9 cellular contexts compared by ENCODE assay signal in genomic region chr17:36182176-36183000, GRCh38. TPM values are rescaled to one million over a fixed set of nuclear protein-coding genes. Genes with fewer than 3 reads are reported as not detected.
A peak's percentile ranks its signal among the peaks of the same experiment; 100 is the strongest.
DNase-seq lines count a peak whose midpoint lies in the region; ATAC-seq and TF ChIP-seq lines count a peak whose summit lies in the region.
"Had no signal": no experiment of that assay in that cellular context is flagged by ENCODE, and none has a peak within 500 bp of the region (broad histone marks: within the 10 kb centered on the region; RNA-seq: fewer than 3 reads in every experiment).

No MANE protein-coding gene starts in this region.

- H3K9me3 Mint-ChIP-seq in GM23338 = no peaks in the 10 kb centered on the region
- H3K9me3 Mint-ChIP-seq in immature natural killer cell = no peaks in the 10 kb centered on the region

- H4K20me1 ChIP-seq in GM23338 (replicated peaks; ENCODE audit: insufficient read depth) = no peaks in the 10 kb centered on the region

- in situ Hi-C loops in astrocyte of the cerebellum (cut with HindIII; ENCODE audit: low sequenced_read_pairs) = no loop called here

- peaks cover 30% of the 10 kb centered on the region for H3K27me3 Mint-ChIP-seq in GM23338 (ENCODE audit: insufficient read depth, low read depth, poor library complexity)
- peaks cover 3 to 6% (median 6%) of the 10 kb centered on the region in 3 donors for H3K27me3 Mint-ChIP-seq in immature natural killer cell (ENCODE audit: low read depth in 3 of 3)

- peak; percentile 48 for ATAC-seq in GM23338
- no peak for ATAC-seq in GM18867 (IDR thresholded peaks at IDR 0.05; ENCODE audit: unreplicated experiment)
- no peak for ATAC-seq in HG03159 (IDR thresholded peaks at IDR 0.05; ENCODE audit: unreplicated experiment)
- no peak for ATAC-seq in HG02763 (IDR thresholded peaks at IDR 0.05; ENCODE audit: unreplicated experiment)
- no peak for ATAC-seq in HG03457 (IDR thresholded peaks at IDR 0.05; ENCODE audit: unreplicated experiment)

- H3K36me3 Mint-ChIP-seq in GM23338 (ENCODE audit: low read depth) (no peaks in the 10 kb centered on the region), immature natural killer cell (peaks cover 0 to 29% (median 13%) of the 10 kb centered on the region in 3 donors)

- no peak overlapping the region for H3K27ac ChIP-seq in GM23338 (ENCODE audit: low read depth)
- H3K27ac ChIP-seq in skeletal muscle tissue (ENCODE audit: low read depth, low read length) = no peak overlapping the region

- peak overlapping the region in 2 of 3 donors; percentile 16 to 38 for H3K9ac ChIP-seq in skeletal muscle tissue (ENCODE audit: low read depth in 1 of 3, low read length in 3 of 3)

- H3K4me3 ChIP-seq in GM23338 (peak overlapping the region; percentile 89), astrocyte of the cerebellum (ENCODE audit: low read depth, low read length) (peak overlapping the region; percentile 49), skeletal muscle tissue (ENCODE audit: low read length in 3 of 3) (peak overlapping the region in 2 of 3 donors; percentile 49 to 54)

- H3K27ac Mint-ChIP-seq in GM23338 = no peak overlapping the region
- peak overlapping the region; percentile 37 to 96 (median 80) for H3K27ac Mint-ChIP-seq in immature natural killer cell

- no peaks in the 10 kb centered on the region for H3K9me2 ChIP-seq in GM23338 (ENCODE audit: insufficient read depth)

- TF ChIP-seq CTCF in GM23338 (conservative IDR thresholded peaks at IDR 0.05; ENCODE audit: low read depth in 2 of 2) = no peak
- peak; percentile 6 for TF ChIP-seq CTCF in astrocyte of the cerebellum (IDR thresholded peaks at IDR 0.05; ENCODE audit: low read depth, low read length, missing control alignments)

- H3K4me2 ChIP-seq in GM23338 = peak overlapping the region; percentile 99

- no peaks in the 10 kb centered on the region for H3K79me2 ChIP-seq in GM23338 (replicated peaks; ENCODE audit: insufficient read depth)

- no peaks in the 10 kb centered on the region for H3F3A ChIP-seq in GM23338 (replicated peaks; ENCODE audit: low read depth)

- DNase-seq in GM23338 (ENCODE audit: low spot score) = peak; percentile 83
- no peak for DNase-seq in astrocyte of the cerebellum (ENCODE audit: low read depth)
- no peak for DNase-seq in immature natural killer cell

- H3K4me3 Mint-ChIP-seq in GM23338 (peak overlapping the region; percentile 83), immature natural killer cell (peak overlapping the region; percentile 64 to 92 (median 85))

- no peaks in the 10 kb centered on the region for H3K9me3 ChIP-seq in skeletal muscle tissue (ENCODE audit: control insufficient read depth in 3 of 3, low read length in 3 of 3)

- peaks cover 37% of the 10 kb centered on the region for H3K27me3 ChIP-seq in GM23338 (ENCODE audit: insufficient read depth)
- peaks cover 4 to 28% (median 10%) of the 10 kb centered on the region in 3 donors for H3K27me3 ChIP-seq in skeletal muscle tissue (ENCODE audit: control insufficient read depth in 3 of 3, insufficient read depth in 3 of 3, low read length in 3 of 3)

- H3K4me1 ChIP-seq in GM23338 (ENCODE audit: insufficient read depth) (no peaks in the 10 kb centered on the region), skeletal muscle tissue (ENCODE audit: control insufficient read depth in 3 of 3, insufficient read depth in 3 of 3, low read length in 3 of 3) (peaks cover 0 to 8% (median 0%) of the 10 kb centered on the region in 3 donors)

- no peaks in the 10 kb centered on the region for H3K36me3 ChIP-seq in GM23338 (ENCODE audit: insufficient read depth)
- H3K36me3 ChIP-seq in skeletal muscle tissue (ENCODE audit: control insufficient read depth in 3 of 3, insufficient read depth in 3 of 3, low read length in 3 of 3) = no peaks in the 10 kb centered on the region

- H2AFZ ChIP-seq in GM23338 = peak overlapping the region; percentile 100

- peaks cover 5% of the 10 kb centered on the region for H3K4me1 Mint-ChIP-seq in GM23338
- peaks cover 21 to 45% of the 10 kb centered on the region in 2 donors for H3K4me1 Mint-ChIP-seq in immature natural killer cell

TF ChIP-seq in GM23338, 12 proteins besides CTCF, POLR2A, EP300 and RAD21 (continues in another document):
- TF ChIP-seq POLR2AphosphoS5 (IDR thresholded peaks at IDR 0.05; ENCODE audit: low read depth) (no peak), ETS1 (IDR thresholded peaks at IDR 0.05) (no peak), EZH2 (IDR thresholded peaks at IDR 0.05; ENCODE audit: low read depth, unreplicated experiment) (no peak), EZH2phosphoT487 (IDR thresholded peaks at IDR 0.05; ENCODE audit: unreplicated experiment) (no peak), REST (IDR thresholded peaks at IDR 0.05; ENCODE audit: unreplicated experiment) (no peak), JUNB (IDR thresholded peaks at IDR 0.05; ENCODE audit: unreplicated experiment) (no peak), ZNF114 (CRISPR knock-in tag; IDR thresholded peaks at IDR 0.05) (no peak), ZNF331 (CRISPR knock-in tag; IDR thresholded peaks at IDR 0.05; ENCODE audit: low read depth) (no peak)

RNA-seq across cellular contexts. Expression of gene TBC1D3B, which starts 6.0 kb away (rescaled TPM):
- total RNA-seq in GM23338 (2014; rRNA removed; shearing (Covaris generic)) = 0.54 and 1.3 TPM in 2 replicates
- polyA plus RNA-seq in GM23338 (2016; fragmentation: Nextera tagmentation; extraction: Ambion mirVana) (0.80 and 0.95 TPM in 2 replicates), immature natural killer cell (not detected)
- total RNA-seq in skeletal muscle tissue = not detected
- total RNA-seq: RPMI7951 had no signal

RNA-seq across cellular contexts. Expression of gene CCL3L1, which starts 14.2 kb away (rescaled TPM):
- total RNA-seq in GM23338 (2014; rRNA removed; shearing (Covaris generic)) = not detected in 2 replicates
- polyA plus RNA-seq in GM23338 (2016; fragmentation: Nextera tagmentation; extraction: Ambion mirVana) (0.59 and 0.70 TPM in 2 replicates), immature natural killer cell (10 to 100 TPM in 1 of 3 donors, 1 to 10 TPM in 2; 1.0 to 39.5 (median 2.9) TPM)
- total RNA-seq in skeletal muscle tissue = 1.6 TPM

RNA-seq across cellular contexts. Expression of gene CCL4L2, which starts 28.5 kb away (rescaled TPM):
- total RNA-seq in GM23338 (2014; rRNA removed; shearing (Covaris generic)) = not detected in 2 replicates
- polyA plus RNA-seq in GM23338 (2016; fragmentation: Nextera tagmentation; extraction: Ambion mirVana) (not detected in 2 replicates), immature natural killer cell (100 to 1,000 TPM in 1 of 3 donors, 10 to 100 TPM in 2; 30.5 to 129 (median 54.3) TPM)
- total RNA-seq in skeletal muscle tissue = 1.6 TPM
- total RNA-seq: RPMI7951 had no signal
